In genomic region chr1:151196292-151196800, GRCh38 we compare ENCODE assay signal across 8 cellular contexts. TPM values are rescaled to one million over a fixed set of nuclear protein-coding genes. Genes with fewer than 3 reads are reported as not detected.
DNase-seq lines count a peak whose midpoint lies in the region; ATAC-seq and TF ChIP-seq lines count a peak whose summit lies in the region.

No MANE protein-coding gene starts in this region.

- peak overlapping the region; percentile 16 for H3K4me3 ChIP-seq in KMS-11 (IDR thresholded peaks at IDR 0.05; ENCODE audit: insufficient read depth, low read depth, low read length)
- peak overlapping the region; percentile 82 for H3K4me3 ChIP-seq in OCI-LY3 (ENCODE audit: low read length)
- H3K4me3 ChIP-seq in fibroblast of pulmonary artery (replicated peaks; ENCODE audit: low read depth, low read length): no peak overlapping the region
- H3K4me3 ChIP-seq in uterus: peak overlapping the region in 1 of 2 donors; percentile 5

- no peaks in the 10 kb centered on the region for H3K27me3 Mint-ChIP-seq in activated T-cell treated with anti-CD3 and anti-CD28 coated beads, Interleukin-2, amount 50 U/mL, for 72 hours (ENCODE audit: low read depth)
- H3K27me3 Mint-ChIP-seq in neural crest cell (ENCODE audit: low read depth): peaks cover 18% of the 10 kb centered on the region

- ATAC-seq in activated T-cell treated with anti-CD3 and anti-CD28 coated beads, Interleukin-2, amount 50 U/mL, for 72 hours (replicated peaks in 1 of 2): peak; percentile 25 to 30
- ATAC-seq in GM21529 (IDR thresholded peaks at IDR 0.05; ENCODE audit: unreplicated experiment): no peak

- TF ChIP-seq POLR2A in uterus (IDR thresholded peaks at IDR 0.05): no peak

- H3K27ac Mint-ChIP-seq in activated T-cell treated with anti-CD3 and anti-CD28 coated beads, Interleukin-2, amount 50 U/mL, for 72 hours: peak overlapping the region; percentile 85
- no peak overlapping the region for H3K27ac Mint-ChIP-seq in neural crest cell (ENCODE audit: unreplicated experiment)

- H3K79me2 ChIP-seq in KMS-11 (ENCODE audit: insufficient read depth, low read depth): peaks cover 29% of the 10 kb centered on the region
- H3K79me2 ChIP-seq in OCI-LY3 (ENCODE audit: low read length): peaks cover 31% of the 10 kb centered on the region

- peak overlapping the region; percentile 2; the same call in 1 of the 2 replicates for H3K9ac ChIP-seq in KMS-11
- peak overlapping the region; percentile 74 for H3K9ac ChIP-seq in OCI-LY3 (ENCODE audit: low read length)

- H2AFZ ChIP-seq in KMS-11 (ENCODE audit: low read depth) (peak overlapping the region; percentile 60), OCI-LY3 (ENCODE audit: low read depth, low read length) (peak overlapping the region; percentile 94)

- H3K27ac ChIP-seq in KMS-11: peak overlapping the region; percentile 2; the same call in 1 of the 2 replicates
- peak overlapping the region; percentile 28 for H3K27ac ChIP-seq in OCI-LY3 (ENCODE audit: low read length)
- H3K27ac ChIP-seq in uterus: peak overlapping the region; percentile 56 to 65

- H3K4me3 Mint-ChIP-seq in activated T-cell treated with anti-CD3 and anti-CD28 coated beads, Interleukin-2, amount 50 U/mL, for 72 hours: peak overlapping the region; percentile 83 to 99
- H3K4me3 Mint-ChIP-seq in neural crest cell: peak overlapping the region; percentile 82

- H3K4me1 ChIP-seq in KMS-11 (ENCODE audit: low read depth, poor library complexity, severe bottlenecking) (peaks cover 34% of the 10 kb centered on the region), OCI-LY3 (ENCODE audit: low read length) (peaks cover 22% of the 10 kb centered on the region), uterus (peaks cover 0 to 5% of the 10 kb centered on the region in 2 donors)

- H4K20me1 ChIP-seq in KMS-11 (ENCODE audit: insufficient read depth) (no peaks in the 10 kb centered on the region), OCI-LY3 (ENCODE audit: insufficient read depth, low read length) (peaks cover 13% of the 10 kb centered on the region)

- peak overlapping the region; percentile 67 for H3K4me2 ChIP-seq in KMS-11
- H3K4me2 ChIP-seq in OCI-LY3 (ENCODE audit: low read length): peak overlapping the region; percentile 89

- H3K4me1 Mint-ChIP-seq in activated T-cell treated with anti-CD3 and anti-CD28 coated beads, Interleukin-2, amount 50 U/mL, for 72 hours (ENCODE audit: low read depth): peaks cover 42% of the 10 kb centered on the region
- H3K4me1 Mint-ChIP-seq in neural crest cell: peaks cover 34% of the 10 kb centered on the region

- intact Hi-C loops in uterus (cut with DNase I; ENCODE audit: low total_unique reads): loop anchor here (10.0 kb wide), 1 partner anchor 58 kb away; the partner anchor contains the start of gene PSMD4

- H3K9me3 ChIP-seq in OCI-LY3 (ENCODE audit: insufficient read depth, low read length) (no peaks in the 10 kb centered on the region), uterus (no peaks in the 10 kb centered on the region)

- H3K36me3 ChIP-seq in KMS-11 (ENCODE audit: insufficient read depth) (no peaks in the 10 kb centered on the region), OCI-LY3 (replicated peaks; ENCODE audit: low read depth, low read length) (peaks cover 7% of the 10 kb centered on the region), uterus (no peaks in the 10 kb centered on the region)

- peaks cover 15 to 21% of the 10 kb centered on the region in 2 donors for H3K36me3 Mint-ChIP-seq in activated T-cell treated with anti-CD3 and anti-CD28 coated beads, Interleukin-2, amount 50 U/mL, for 72 hours (ENCODE audit: insufficient read depth in 2 of 2)
- H3K36me3 Mint-ChIP-seq in neural crest cell (ENCODE audit: low read depth): no peaks in the 10 kb centered on the region

- no peaks in the 10 kb centered on the region for H3K9me3 Mint-ChIP-seq in activated T-cell treated with anti-CD3 and anti-CD28 coated beads, Interleukin-2, amount 50 U/mL, for 72 hours
- H3K9me3 Mint-ChIP-seq in neural crest cell: no peaks in the 10 kb centered on the region

- H3K27me3 ChIP-seq in KMS-11 (ENCODE audit: insufficient read depth, low read depth) (peaks cover 20% of the 10 kb centered on the region), OCI-LY3 (ENCODE audit: low read depth, low read length) (peaks cover 9% of the 10 kb centered on the region), uterus (no peaks in the 10 kb centered on the region)

- DNase-seq in COLO668 (lab: John Stamatoyannopoulos, UW; ENCODE audit: unreplicated experiment) (peak; percentile 64), fibroblast of pulmonary artery (ENCODE audit: low read depth) (peak; percentile 91), neural crest cell (ENCODE audit: low read depth, low spot score) (peak; percentile 44), uterus (peak; percentile 52 to 82)
- DNase-seq in activated T-cell treated with anti-CD3 and anti-CD28 coated beads, Interleukin-2, amount 50 U/mL, for 72 hours: peak; percentile 51 to 63

- peak; percentile 93 for TF ChIP-seq CTCF in KMS-11 (conservative IDR thresholded peaks at IDR 0.05; ENCODE audit: low read depth, low read length)
- TF ChIP-seq CTCF in OCI-LY3 (IDR thresholded peaks at IDR 0.05; ENCODE audit: low read depth, low read length): peak; percentile 77
- peak; percentile 61 for TF ChIP-seq CTCF in fibroblast of pulmonary artery (IDR thresholded peaks at IDR 0.05; ENCODE audit: low read length, missing control alignments)
- peak; percentile 66 for TF ChIP-seq CTCF in neural crest cell (conservative IDR thresholded peaks at IDR 0.05)
- TF ChIP-seq CTCF in uterus (IDR thresholded peaks at IDR 0.05): peak; percentile 54 to 73 (median 64)

RNA-seq across cellular contexts. Expression of gene PIP5K1A, which starts 2.0 kb away (rescaled TPM):
- 10 to 100 TPM; 77.5 to 80.3 TPM for total RNA-seq in activated T-cell treated with anti-CD3 and anti-CD28 coated beads, Interleukin-2, amount 50 U/mL, for 72 hours
- 88.7 and 96.2 TPM in 2 replicates for total RNA-seq in neural crest cell
- 100 to 1,000 TPM in 2 of 4 donors, 10 to 100 TPM in 2; 66.8 to 240 (median 92.6) TPM for total RNA-seq in uterus

RNA-seq across cellular contexts. Expression of gene VPS72, which starts 6.3 kb away (rescaled TPM):
- 10 to 100 TPM; 77.8 to 94.1 TPM for total RNA-seq in activated T-cell treated with anti-CD3 and anti-CD28 coated beads, Interleukin-2, amount 50 U/mL, for 72 hours
- total RNA-seq in neural crest cell (134 and 135 TPM in 2 replicates), uterus (10 to 100 TPM; 22.3 to 53.5 (median 32.7) TPM)

RNA-seq across cellular contexts. Expression of gene TMOD4, which starts 20.6 kb away (rescaled TPM):
- 1 to 10 TPM; 1.8 to 3.2 TPM for total RNA-seq in activated T-cell treated with anti-CD3 and anti-CD28 coated beads, Interleukin-2, amount 50 U/mL, for 72 hours
- total RNA-seq in neural crest cell: 1.6 and 2.7 TPM in 2 replicates
- total RNA-seq in uterus: under 1 TPM in 1 of 4 donors, not detected in 3; 0.26 TPM

RNA-seq across cellular contexts. Expression of gene SCNM1, which starts 30.4 kb away (rescaled TPM):
- 100 to 1,000 TPM in 1 of 2 donors, 10 to 100 TPM in 1; 87.1 to 103 TPM for total RNA-seq in activated T-cell treated with anti-CD3 and anti-CD28 coated beads, Interleukin-2, amount 50 U/mL, for 72 hours
- total RNA-seq in neural crest cell (48.7 and 57.1 TPM in 2 replicates), uterus (100 to 1,000 TPM in 1 of 4 donors, 10 to 100 TPM in 2, 1 to 10 TPM in 1; 3.2 to 186 (median 21.3) TPM)

RNA-seq across cellular contexts. Expression of gene LYSMD1, which starts 30.6 kb away (rescaled TPM):
- 1 to 10 TPM; 5.2 to 6.1 TPM for total RNA-seq in activated T-cell treated with anti-CD3 and anti-CD28 coated beads, Interleukin-2, amount 50 U/mL, for 72 hours
- total RNA-seq in neural crest cell: 11.2 and 11.9 TPM in 2 replicates
- 10 to 100 TPM in 2 of 4 donors, 1 to 10 TPM in 2; 6.4 to 32.9 (median 11.1) TPM for total RNA-seq in uterus

Comparison
In these comparisons a context has a peak if more than half of its experiments do, and no peak if none do; other contexts are left out.
1. H3K27ac ChIP-seq: peak in every context shown above with its lines; median percentile 60 in uterus; 28 in OCI-LY3; 2 in KMS-11.